ENCODE assay signal across 26 cellular contexts in genomic region chr17:31174215-31174614, GRCh38.
"Had no signal": no experiment of that assay in that cellular context is flagged by ENCODE, and none has a peak within 500 bp of the region (broad histone marks: within the 10 kb centered on the region; RNA-seq: fewer than 3 reads in every experiment).

No MANE protein-coding gene starts in this region.

- H3K9me3 ChIP-seq: stomach, suprapubic skin, testis, thoracic aorta, thyroid gland, tibial artery, tibial nerve, transverse colon, upper lobe of left lung, upper lobe of right lung, uterus, vagina had no signal

- H3K36me3 ChIP-seq: suprapubic skin, thoracic aorta, thyroid gland, tibial nerve, upper lobe of left lung, upper lobe of right lung, uterus, vagina had no signal

- H3K27me3 ChIP-seq: stomach, suprapubic skin, testis, thyroid gland, tibial artery, tibial nerve, transverse colon, upper lobe of left lung, upper lobe of right lung, uterus, vagina had no signal

- DNase-seq: stimulated activated CD4-positive, alpha-beta T cell treated with anti-CD3 and anti-CD28 coated beads, Interleukin-2, amount 100 ng/mL, for 48 hours; stimulated activated CD4-positive, alpha-beta T cell treated with anti-CD3 and anti-CD28 coated beads, Interleukin-4, amount 100 ng/mL, for 1 hour; stimulated activated CD4-positive, alpha-beta T cell treated with anti-CD3 and anti-CD28 coated beads, Interleukin-4, amount 100 ng/mL, for 24 hours; stimulated activated CD4-positive, alpha-beta T cell treated with anti-CD3 and anti-CD28 coated beads, Interleukin-4, amount 100 ng/mL, for 4 hours; stimulated activated CD8-positive, alpha-beta memory T cell treated with anti-CD3 and anti-CD28 coated beads, Interleukin-4, amount 100 ng/mL, for 48 hours; stimulated activated naive B cell treated with anti-CD40 and anti-IgM and Interleukin-4, amounts not matched to agents 10 μg/mL and 1 μg/mL and 100 μg/mL, for 72 hours; stimulated activated naive CD4-positive, alpha-beta T cell; stimulated activated naive CD4-positive, alpha-beta T cell treated with Interleukin-2 at 50 U/mL for 16 hours; stimulated activated naive CD8-positive, alpha-beta T cell treated with anti-CD3 and anti-CD28 coated beads, Interleukin-15, amount 100 ng/mL, for 72 hours; stimulated activated naive CD8-positive, alpha-beta T cell treated with anti-CD3 and anti-CD28 coated beads, Interleukin-15, Interleukin-2, amounts not matched to agents 100 U/mL and 50 U/mL, for 24 hours; stomach; substantia nigra; testis; thyroid gland; tibial artery; transverse colon; trophoblast cell; upper lobe of left lung; upper lobe of right lung; uterus had no signal

- ATAC-seq: stimulated activated effector memory CD8-positive, alpha-beta T cell treated with anti-CD3 and anti-CD28 coated beads, Interleukin-12 subunit alpha, Interleukin-12 subunit beta, amount 100 ng/mL, for 72 hours; stimulated activated memory B cell treated with anti-CD40 and anti-IgM and Interleukin-4, amounts not matched to agents 10 μg/mL and 1 μg/mL and 100 μg/mL, for 72 hours; stimulated activated naive B cell treated with anti-CD40 and anti-IgM and Interleukin-4, amounts not matched to agents 10 μg/mL and 1 μg/mL and 100 μg/mL, for 72 hours; stimulated activated naive CD8-positive, alpha-beta T cell treated with anti-CD3 and anti-CD28 coated beads, Interleukin-15, amount 100 ng/mL, for 72 hours; stimulated activated naive CD8-positive, alpha-beta T cell treated with anti-CD3 and anti-CD28 coated beads, Interleukin-15, Interleukin-2, amounts not matched to agents 100 U/mL and 50 U/mL, for 24 hours; upper lobe of right lung had no signal

- H3K4me3 ChIP-seq: stomach, suprapubic skin, testis, thoracic aorta, thyroid gland, tibial artery, tibial nerve, transverse colon, upper lobe of left lung, upper lobe of right lung, uterus, vagina had no signal

- H3K27ac ChIP-seq: stomach, suprapubic skin, testis, thoracic aorta, thyroid gland, tibial artery, tibial nerve, transverse colon, upper lobe of left lung, upper lobe of right lung, uterus, vagina had no signal

- H3K4me1 ChIP-seq: stomach, suprapubic skin, testis, thyroid gland, tibial artery, tibial nerve, transverse colon, upper lobe of left lung, upper lobe of right lung, uterus, vagina had no signal
